In the genomic region with DNA sequence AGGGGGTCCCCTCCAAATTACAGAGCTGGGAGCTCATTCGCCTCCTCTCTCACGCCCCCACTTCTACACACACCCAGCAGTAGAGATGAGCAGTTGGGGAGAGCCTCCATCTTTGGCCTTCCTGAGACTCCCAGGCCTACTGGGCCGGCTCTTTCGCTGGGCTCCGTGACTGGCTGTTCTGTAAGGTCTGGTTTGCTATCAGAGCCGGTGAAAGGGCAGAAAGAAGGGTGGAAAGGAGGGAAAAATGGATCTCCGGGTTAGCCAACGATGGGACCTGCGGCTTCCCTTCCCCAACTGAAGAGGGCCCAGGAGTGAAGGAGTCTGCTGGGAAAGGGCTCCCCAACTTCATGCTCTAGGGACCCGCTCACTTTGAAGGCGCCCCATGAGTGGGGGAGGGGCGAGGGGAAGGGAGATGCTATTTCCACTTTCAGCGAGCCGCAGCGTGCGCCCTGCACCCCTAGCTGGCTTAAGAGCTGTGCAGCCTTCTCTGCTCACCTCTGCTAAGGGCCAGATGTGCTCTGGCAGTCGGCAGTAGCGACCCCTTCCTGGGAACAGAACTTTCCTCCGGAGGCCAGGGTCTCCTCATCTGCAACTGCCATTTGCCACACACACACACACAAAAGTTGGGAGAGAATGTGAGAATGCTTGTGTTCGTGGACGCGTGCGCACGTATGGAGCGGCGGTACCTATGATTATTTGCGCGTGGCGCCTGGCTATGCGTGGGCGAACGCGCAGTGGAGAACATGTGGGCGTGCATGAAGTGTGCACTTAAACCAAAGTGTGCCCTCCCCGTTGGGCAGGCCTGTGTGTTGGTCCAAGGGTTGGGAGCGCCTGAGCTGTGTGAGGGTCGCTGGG, we compare ENCODE assay signal across 1 cellular context.
TF ChIP-seq lines count a peak whose summit lies in the region.

No MANE protein-coding gene starts in this region.

TF ChIP-seq in H1, 55 proteins besides CTCF, POLR2A, EP300 and RAD21:
- no peak for TF ChIP-seq KDM5A (IDR thresholded peaks at IDR 0.05; ENCODE audit: low read length)
- no peak for TF ChIP-seq MAFK (IDR thresholded peaks at IDR 0.05; ENCODE audit: low read depth, low read length)
- no peak for TF ChIP-seq RFX5 (IDR thresholded peaks at IDR 0.05; ENCODE audit: borderline replicate concordance, low read depth, low read length)
- no peak for TF ChIP-seq SP4 (IDR thresholded peaks at IDR 0.05; ENCODE audit: low read length)
- peak; percentile 19 for TF ChIP-seq RNF2 (IDR thresholded peaks at IDR 0.05; ENCODE audit: borderline replicate concordance, low read depth, low read length, missing control alignments, poor library complexity, severe bottlenecking)
- no peak for TF ChIP-seq NANOG (IDR thresholded peaks at IDR 0.05; ENCODE audit: insufficient read depth, low read depth, low read length, poor library complexity, severe bottlenecking)
- peak; percentile 60; the same call in 1 of the 2 replicates for TF ChIP-seq CBX8 (IDR thresholded peaks at IDR 0.05; ENCODE audit: borderline replicate concordance, low read depth, low read length)
- peak; percentile 95 for TF ChIP-seq EZH2 (IDR thresholded peaks at IDR 0.05; ENCODE audit: low read depth, low read length, severe bottlenecking)
- TF ChIP-seq, protein P1, sequence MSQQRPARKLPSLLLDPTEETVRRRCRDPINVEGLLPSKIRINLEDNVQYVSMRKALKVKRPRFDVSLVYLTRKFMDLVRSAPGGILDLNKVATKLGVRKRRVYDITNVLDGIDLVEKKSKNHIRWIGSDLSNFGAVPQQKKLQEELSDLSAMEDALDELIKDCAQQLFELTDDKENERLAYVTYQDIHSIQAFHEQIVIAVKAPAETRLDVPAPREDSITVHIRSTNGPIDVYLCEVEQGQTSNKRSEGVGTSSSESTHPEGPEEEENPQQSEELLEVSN (IDR thresholded peaks at IDR 0.05), result no peak
- peak; percentile 83; the same call in 1 of the 2 replicates for TF ChIP-seq SUZ12 (IDR thresholded peaks at IDR 0.05; ENCODE audit: low read length)
- TF ChIP-seq CHD1 (IDR thresholded peaks at IDR 0.05; ENCODE audit: low read depth, low read length), result no peak
